In the genomic region with DNA sequence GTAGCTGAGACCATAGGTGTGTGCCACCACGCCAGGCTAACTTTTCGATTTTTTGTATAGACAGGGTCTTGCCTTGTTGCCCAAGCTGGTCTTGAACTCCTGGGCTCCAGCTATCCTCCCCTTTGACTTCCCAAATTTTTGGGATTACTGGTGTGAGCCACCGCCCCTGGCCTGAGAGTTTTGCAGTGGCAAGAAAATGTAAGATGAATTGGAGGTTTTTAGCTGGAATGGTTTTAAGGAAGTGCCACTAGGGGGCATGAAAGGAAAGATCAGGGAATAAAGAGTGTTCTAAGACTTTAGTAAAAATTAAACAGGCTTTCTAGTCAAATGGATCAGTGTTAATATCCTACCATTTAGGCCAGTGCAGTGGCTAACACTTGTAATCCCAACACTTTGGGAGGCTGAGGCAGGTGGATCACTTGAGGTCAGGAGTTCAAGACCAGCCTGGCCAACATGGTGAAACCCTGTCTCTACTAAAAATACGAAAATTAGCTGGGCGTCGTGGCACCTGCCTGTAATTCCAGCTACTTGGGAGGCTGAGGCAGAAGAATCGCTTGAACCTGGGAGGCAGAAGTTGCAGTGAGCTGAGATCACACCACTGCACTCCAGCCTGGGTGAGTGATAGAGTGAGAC, we compare ENCODE assay signal across 8 cellular contexts. TPM values are rescaled to one million over a fixed set of nuclear protein-coding genes. Genes with fewer than 3 reads are reported as not detected.
DNase-seq lines count a peak whose midpoint lies in the region; TF ChIP-seq lines count a peak whose summit lies in the region.
"Not testable (repeated sequence)": the region's sequence is repeated elsewhere in the genome, so short reads cannot be mapped to it uniquely, and the experiment has no call there.

No MANE protein-coding gene starts in this region.

- TF ChIP-seq CTCF in GM13976 (IDR thresholded peaks at IDR 0.05; ENCODE audit: borderline replicate concordance, control extremely low read depth, extremely low read depth, insufficient read depth, missing control alignments) (peak; percentile 25), NB4 (IDR thresholded peaks at IDR 0.05; ENCODE audit: low read depth, low read length) (peak; percentile 53), SK-N-SH (IDR thresholded peaks at IDR 0.05) (peak; percentile 66), brain (conservative IDR thresholded peaks at IDR 0.05) (peak; percentile 51 to 64), stomach (IDR thresholded peaks at IDR 0.05) (peak in 5 of 7 experiments; percentile 37 to 63 (median 52))

- H4K8ac ChIP-seq in mesendoderm (ENCODE audit: low read depth, low read length) = not testable (repeated sequence)

- H3K27ac ChIP-seq in SK-N-SH (ENCODE audit: low read depth in 2 of 2, low read length in 1 of 2); mesendoderm (ENCODE audit: low read depth, low read length); stomach: not testable (repeated sequence)

- in situ Hi-C loops in GM13976 (cut with MboI; ENCODE audit: low sequenced_read_pairs, unreplicated experiment) = not testable (repeated sequence)

- not testable (repeated sequence) for H3K79me1 ChIP-seq in mesendoderm (ENCODE audit: low read length)

- not testable (repeated sequence) for H2BK15ac ChIP-seq in mesendoderm (replicated peaks; ENCODE audit: low read depth)

- not testable (repeated sequence) for TF ChIP-seq EP300 in SK-N-SH (IDR thresholded peaks at IDR 0.05; ENCODE audit: borderline replicate concordance in 1 of 2, low read depth in 1 of 2, low read length in 1 of 2); stomach (IDR thresholded peaks at IDR 0.05)

- not testable (repeated sequence) for H3K4ac ChIP-seq in mesendoderm (ENCODE audit: low read depth, low read length)

- intact Hi-C loops in stomach (cut with DNase I; ENCODE audit: low total_unique reads) = loop anchor here (5.0 kb wide), 2 partner anchors 98 to 143 kb away; no protein-coding TSS in a partner anchor

- WGBS in SK-N-SH (ENCODE audit: low lambda C conversion rate) = 85% methylated on average over 7 of the region's 7 CpGs
- no CpG with 5 or more reads among the region's 7 CpGs for WGBS in mesendoderm (ENCODE audit: extremely low coverage, insufficient coverage, low lambda C conversion rate)
- 85 to 88% (median 86%) methylated on average over 7 of the region's 7 CpGs for WGBS in stomach, 5 donors

- H2BK5ac ChIP-seq in mesendoderm (ENCODE audit: low read length) = not testable (repeated sequence)

- not testable (repeated sequence) for H3K4me3 ChIP-seq in NB4 (ENCODE audit: low read depth, low read length); SK-N-SH (ENCODE audit: low read depth in 2 of 2, low read length in 1 of 2); mesendoderm (ENCODE audit: low read length); stomach

- TF ChIP-seq RAD21 in SK-N-SH (IDR thresholded peaks at IDR 0.05; ENCODE audit: low read length) = peak; percentile 66

- not testable (repeated sequence) for H3K9me3 Mint-ChIP-seq in brain

- H3K79me2 ChIP-seq in SK-N-SH (ENCODE audit: insufficient read depth); mesendoderm (ENCODE audit: control insufficient read depth, insufficient read depth, low read length): not testable (repeated sequence)

- not testable (repeated sequence) for H3K36me3 ChIP-seq in SK-N-SH (replicated peaks in 1 of 2; ENCODE audit: control insufficient read depth in 1 of 2, insufficient read depth in 2 of 2, low read length in 1 of 2); mesendoderm (ENCODE audit: control insufficient read depth, insufficient read depth, low read length); stomach

- not testable (repeated sequence) for H3K36me3 Mint-ChIP-seq in brain

- peak overlapping the region in 1 of 5 experiments; percentile 2 for H3K4me3 Mint-ChIP-seq in brain

- H4K20me1 ChIP-seq in SK-N-SH (ENCODE audit: insufficient read depth) = not testable (repeated sequence)

- H3K4me2 ChIP-seq in SK-N-SH; mesendoderm (ENCODE audit: low read length): not testable (repeated sequence)

- H3K4me1 ChIP-seq in SK-N-SH (ENCODE audit: control insufficient read depth in 1 of 2, insufficient read depth in 2 of 2, low read depth in 1 of 2, low read length in 1 of 2); mesendoderm (ENCODE audit: control insufficient read depth, low read depth, low read length); stomach: not testable (repeated sequence)

- H4K5ac ChIP-seq in mesendoderm (ENCODE audit: low read length) = not testable (repeated sequence)

- not testable (repeated sequence) for H3K56ac ChIP-seq in mesendoderm (ENCODE audit: low read length)

- not testable (repeated sequence) for H2AFZ ChIP-seq in SK-N-SH (ENCODE audit: low read depth)

- not testable (repeated sequence) for H3K4me1 Mint-ChIP-seq in brain

- not testable (repeated sequence) for H3K27ac Mint-ChIP-seq in brain

- H3K18ac ChIP-seq in mesendoderm (ENCODE audit: low read length) = not testable (repeated sequence)

- H2BK120ac ChIP-seq in mesendoderm (ENCODE audit: low read depth, low read length) = not testable (repeated sequence)

- not testable (repeated sequence) for H3K9me3 ChIP-seq in SK-N-SH, stomach

- H3K9ac ChIP-seq in SK-N-SH; mesendoderm (ENCODE audit: low read length): not testable (repeated sequence)

- DNase-seq in CD1c-positive myeloid dendritic cell (ENCODE audit: extremely low spot score) (peak; percentile 43), NB4 (ENCODE audit: low read depth) (peak; percentile 58), SK-N-SH (peak; percentile 36), globus pallidus (ENCODE audit: low spot score) (peak; percentile 35), mesendoderm (peak; percentile 62)
- not testable (repeated sequence) for DNase-seq in GM13976 (ENCODE audit: low spot score); stomach

- H2AK5ac ChIP-seq in mesendoderm (ENCODE audit: low read length) = not testable (repeated sequence)

- not testable (repeated sequence) for H3K23ac ChIP-seq in mesendoderm (ENCODE audit: low read length)

- not testable (repeated sequence) for H3F3A ChIP-seq in SK-N-SH (replicated peaks; ENCODE audit: insufficient read depth)

- CTCF ChIA-PET in SK-N-SH (lab: Yijun Ruan, JAX) = interaction anchor here (0.6 to 5.6 kb wide), 23 partner anchors 8 to 326 kb away, joined by 3 to 66 read pairs (median 4); partner anchors contain the start of genes HERC5, HERC6 and PYURF

- not testable (repeated sequence) for H3K9me2 ChIP-seq in SK-N-SH

- POLR2A ChIA-PET in SK-N-SH (lab: Yijun Ruan, JAX) = not testable (repeated sequence)

- not testable (repeated sequence) for H3K27me3 Mint-ChIP-seq in brain

- TF ChIP-seq POLR2A in NB4 (IDR thresholded peaks at IDR 0.05; ENCODE audit: extremely low read depth, insufficient read length); stomach (IDR thresholded peaks at IDR 0.05): not testable (repeated sequence)

- H3K27me3 ChIP-seq in SK-N-SH (ENCODE audit: insufficient read depth); mesendoderm (ENCODE audit: insufficient read depth, low read length, poor library complexity); stomach: not testable (repeated sequence)

TF ChIP-seq in SK-N-SH, 30 proteins besides CTCF, POLR2A, EP300 and RAD21:
- TF ChIP-seq SMC3 (IDR thresholded peaks at IDR 0.05; ENCODE audit: low read depth, low read length) (peak; percentile 50), ELF1 (IDR thresholded peaks at IDR 0.05) (0 out of 2 replicates have a peak, but pooled peaks have one; percentile 30)

RNA-seq across cellular contexts. Expression of gene HERC6, which starts 9.4 kb away (rescaled TPM):
- polyA plus RNA-seq in SK-N-SH (2012; rRNA removed) (1.6 and 1.7 TPM in 2 replicates), brain (ENCODE audit: insufficient read depth, low read depth, low replicate concordance) (3.4 TPM), stomach (1 to 10 TPM; 4.4 to 9.6 (median 5.9) TPM)
- 1.1 and 1.5 TPM in 2 replicates for polyA plus RNA-seq in SK-N-SH (2012; cell fraction: cytosol; rRNA removed)
- polyA plus RNA-seq in SK-N-SH (2012; cell fraction: nucleus; rRNA removed) = 1.7 and 3.2 TPM in 2 replicates
- 4.8 TPM for polyA plus RNA-seq in mesendoderm (2013, experiment 1 of 2)
- polyA plus RNA-seq in mesendoderm (2013, experiment 2 of 2) = 4.3 TPM
- 10 to 100 TPM in 2 of 5 donors, 1 to 10 TPM in 2, under 1 TPM in 1; 0.58 to 18.7 (median 1.8) TPM for total RNA-seq in stomach
